Comparison of ENCODE assay signal across 8 cellular contexts in the genomic region with DNA sequence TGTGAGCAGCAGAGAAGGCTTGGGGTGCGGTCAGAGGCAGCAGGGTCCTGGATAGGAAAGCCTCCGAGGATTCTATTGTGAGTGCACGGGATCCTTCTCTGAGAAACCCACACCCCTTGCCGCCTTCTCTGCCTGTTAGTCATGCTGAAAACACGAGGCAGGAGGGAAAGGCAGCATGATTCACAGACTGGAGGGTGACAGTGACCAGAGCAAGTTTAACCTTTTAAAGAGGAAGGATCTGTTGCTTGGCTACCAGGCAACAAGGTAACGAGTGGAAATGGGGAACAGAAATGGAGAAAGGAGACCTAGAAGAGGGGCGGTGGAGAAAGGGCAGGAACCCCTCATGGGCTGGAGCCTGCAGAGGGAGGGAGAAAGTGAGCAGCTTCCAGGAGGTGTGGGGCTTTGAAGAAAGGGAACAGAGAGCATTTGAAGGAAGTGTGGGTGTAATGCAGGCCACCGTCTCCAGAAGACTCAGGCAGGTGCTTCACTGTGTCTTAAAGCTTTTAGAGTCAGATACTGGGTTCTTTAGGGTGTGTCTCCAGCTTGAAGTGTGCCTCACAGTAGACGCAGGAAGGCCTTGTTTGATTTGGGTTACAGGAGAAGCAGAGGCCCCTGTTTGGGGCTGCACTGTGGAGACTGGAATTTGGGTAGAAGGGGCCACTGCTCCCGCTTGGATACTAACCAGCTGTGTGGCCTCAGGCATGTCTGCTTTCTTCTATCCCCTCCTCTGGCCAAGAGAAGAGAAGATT. TPM values are rescaled to one million over a fixed set of nuclear protein-coding genes. Genes with fewer than 3 reads are reported as not detected.
DNase-seq lines count a peak whose midpoint lies in the region; ATAC-seq and TF ChIP-seq lines count a peak whose summit lies in the region.

No MANE protein-coding gene starts in this region.

- intact Hi-C loops in heart right ventricle (cut with DNase I): loop anchor here in 1 of 10 donors (5.0 kb wide), 1 partner anchor 34 kb away; no protein-coding TSS in a partner anchor

- DNase-seq in Caki2 (ENCODE audit: low read depth) (peak; percentile 89), NB4 (ENCODE audit: low read depth) (peak; percentile 68), heart right ventricle (peak in 1 of 2 donors; percentile 46), SK-N-DZ (ENCODE audit: low spot score) (no peak), inferior parietal cortex (ENCODE audit: extremely low spot score) (no peak)
- DNase-seq in activated naive CD4-positive, alpha-beta T cell treated with anti-CD3 and anti-CD28 coated beads, Interleukin-2, amount 10 ng/mL, durations not matched to agents 7 days and 5 days: peak; percentile 21

- H3K4me1 ChIP-seq in heart right ventricle (peaks cover 19 to 67% (median 42%) of the 10 kb centered on the region in 9 donors), skeletal muscle tissue (ENCODE audit: control insufficient read depth in 3 of 3, insufficient read depth in 3 of 3, low read length in 3 of 3) (peaks cover 15 to 25% (median 16%) of the 10 kb centered on the region in 3 donors)

- no peaks in the 10 kb centered on the region for H3K36me3 Mint-ChIP-seq in activated naive CD4-positive, alpha-beta T cell treated with anti-CD3 and anti-CD28 coated beads, Interleukin-2, amount 10 ng/mL, durations not matched to agents 7 days and 5 days

- in situ Hi-C loops in Caki2 (cut with HindIII; ENCODE audit: low pct_unique_long_range_greater_than_20kb, low sequenced_read_pairs): no loop called here

- no peaks in the 10 kb centered on the region for H3K9me3 Mint-ChIP-seq in activated naive CD4-positive, alpha-beta T cell treated with anti-CD3 and anti-CD28 coated beads, Interleukin-2, amount 10 ng/mL, durations not matched to agents 7 days and 5 days

- H3K4me3 Mint-ChIP-seq in activated naive CD4-positive, alpha-beta T cell treated with anti-CD3 and anti-CD28 coated beads, Interleukin-2, amount 10 ng/mL, durations not matched to agents 7 days and 5 days: no peak overlapping the region

- no peaks in the 10 kb centered on the region for H3K27me3 ChIP-seq in heart right ventricle
- no peaks in the 10 kb centered on the region for H3K27me3 ChIP-seq in skeletal muscle tissue (ENCODE audit: control insufficient read depth in 3 of 3, insufficient read depth in 3 of 3, low read length in 3 of 3)

- peaks cover 10% of the 10 kb centered on the region for H3K27me3 Mint-ChIP-seq in activated naive CD4-positive, alpha-beta T cell treated with anti-CD3 and anti-CD28 coated beads, Interleukin-2, amount 10 ng/mL, durations not matched to agents 7 days and 5 days

- H3K27ac Mint-ChIP-seq in activated naive CD4-positive, alpha-beta T cell treated with anti-CD3 and anti-CD28 coated beads, Interleukin-2, amount 10 ng/mL, durations not matched to agents 7 days and 5 days: peak overlapping the region; percentile 72

- H3K4me3 ChIP-seq in NB4 (ENCODE audit: low read depth, low read length) (no peak overlapping the region), heart right ventricle (no peak overlapping the region), skeletal muscle tissue (ENCODE audit: low read length in 3 of 3) (no peak overlapping the region)

- no peak for TF ChIP-seq POLR2A in NB4 (IDR thresholded peaks at IDR 0.05; ENCODE audit: extremely low read depth, insufficient read length)

- H3K4me1 Mint-ChIP-seq in activated naive CD4-positive, alpha-beta T cell treated with anti-CD3 and anti-CD28 coated beads, Interleukin-2, amount 10 ng/mL, durations not matched to agents 7 days and 5 days: peaks cover 24% of the 10 kb centered on the region

- no peak for TF ChIP-seq CTCF in NB4 (IDR thresholded peaks at IDR 0.05; ENCODE audit: low read depth, low read length)
- TF ChIP-seq CTCF in heart right ventricle (IDR thresholded peaks at IDR 0.05): no peak

- no peaks in the 10 kb centered on the region for H3K9me3 ChIP-seq in heart right ventricle
- H3K9me3 ChIP-seq in skeletal muscle tissue (ENCODE audit: control insufficient read depth in 3 of 3, low read length in 3 of 3): no peaks in the 10 kb centered on the region

- WGBS in heart right ventricle, 2 donors: 45 to 63% methylated on average over 10 of the region's 10 CpGs

- peak overlapping the region in 2 of 3 donors; percentile 14 to 19 for H3K9ac ChIP-seq in skeletal muscle tissue (ENCODE audit: low read depth in 1 of 3, low read length in 3 of 3)

- H3K27ac ChIP-seq in heart right ventricle (peak overlapping the region in 9 of 10 donors; percentile 46 to 91 (median 70)), skeletal muscle tissue (ENCODE audit: low read depth, low read length) (peak overlapping the region; percentile 23)

- H3K36me3 ChIP-seq in heart right ventricle (no peaks in the 10 kb centered on the region), skeletal muscle tissue (ENCODE audit: control insufficient read depth in 3 of 3, insufficient read depth in 3 of 3, low read length in 3 of 3) (no peaks in the 10 kb centered on the region)

- ATAC-seq in heart right ventricle: peak in 7 of 8 donors; percentile 14 to 80 (median 40)
- ATAC-seq in HG03469 (IDR thresholded peaks at IDR 0.05; ENCODE audit: unreplicated experiment): no peak

- CTCF ChIA-PET in activated naive CD4-positive, alpha-beta T cell treated with anti-CD3 and anti-CD28 coated beads, Interleukin-2, amount 10 ng/mL, durations not matched to agents 7 days and 5 days (lab: Charles Lee): interaction anchor here (0.8 to 1.4 kb wide), 5 partner anchors 9 to 246 kb away, joined by 3 to 4 read pairs (median 3); partner anchors contain the start of gene ATP2B4

RNA-seq across cellular contexts. Expression of gene OPTC, which starts 19.1 kb away (rescaled TPM):
- total RNA-seq in Caki2 (2014; rRNA removed; shearing (Covaris generic); ENCODE audit: low replicate concordance): not detected in 2 replicates
- total RNA-seq in heart right ventricle (not detected), skeletal muscle tissue (not detected)
- polyA plus RNA-seq in heart right ventricle: not detected
- not detected in 2 replicates for polyA plus RNA-seq in SK-N-DZ (2014; cell fraction: cytosol; rRNA removed)
- polyA plus RNA-seq in SK-N-DZ (2014; cell fraction: nucleus; rRNA removed): not detected in 2 replicates

RNA-seq across cellular contexts. Expression of gene PRELP, which starts 37.4 kb away (rescaled TPM):
- total RNA-seq in Caki2 (2014; rRNA removed; shearing (Covaris generic); ENCODE audit: low replicate concordance): not detected in 2 replicates
- total RNA-seq in heart right ventricle: 10 to 100 TPM in 7 of 10 donors, 1 to 10 TPM in 3; 3.3 to 37.1 (median 14.1) TPM
- polyA plus RNA-seq in heart right ventricle: 10 to 100 TPM; 15.0 to 15.3 TPM
- 1.0 TPM for total RNA-seq in skeletal muscle tissue
- polyA plus RNA-seq in SK-N-DZ (2014; cell fraction: cytosol; rRNA removed): not detected in 2 replicates
- polyA plus RNA-seq in SK-N-DZ (2014; cell fraction: nucleus; rRNA removed): not detected in 2 replicates

Comparison
In these comparisons a context has a peak if more than half of its experiments do, and no peak if none do; other contexts are left out.
1. DNase-seq: peak in Caki2 (single experiment), NB4 (single experiment) and activated naive CD4-positive, alpha-beta T cell treated with anti-CD3 and anti-CD28 coated beads, Interleukin-2, amount 10 ng/mL, durations not matched to agents 7 days and 5 days (single experiment); none in SK-N-DZ (single experiment) and inferior parietal cortex (single experiment).